22 cellular contexts compared by ENCODE assay signal in genomic region chr20:60624066-60624465, GRCh38.
DNase-seq lines count a peak whose midpoint lies in the region; ATAC-seq and TF ChIP-seq lines count a peak whose summit lies in the region.
"Had no signal": no experiment of that assay in that cellular context is flagged by ENCODE, and none has a peak within 500 bp of the region (broad histone marks: within the 10 kb centered on the region; RNA-seq: fewer than 3 reads in every experiment).

No MANE protein-coding gene starts in this region.

- no peak overlapping the region for H3K18ac ChIP-seq in neuronal stem cell (ENCODE audit: low read length)

- no peak for TF ChIP-seq CTCF in right atrium auricular region (IDR thresholded peaks at IDR 0.05)
- no peak for TF ChIP-seq CTCF in esophagus muscularis mucosa (IDR thresholded peaks at IDR 0.05)
- no peak for TF ChIP-seq CTCF in CD8-positive, alpha-beta T cell (IDR thresholded peaks at IDR 0.05)

- no peaks in the 10 kb centered on the region for H3K4me1 Mint-ChIP-seq in CD8-positive, alpha-beta T cell (ENCODE audit: low read depth)
- H3K4me1 Mint-ChIP-seq: CD14-positive monocyte, GM23338, H9 had no signal

- no peak for TF ChIP-seq POLR2A in esophagus muscularis mucosa (IDR thresholded peaks at IDR 0.05; ENCODE audit: low read depth)

- no peak overlapping the region for H3K4me2 ChIP-seq in neuronal stem cell (ENCODE audit: insufficient read depth, low read length, poor library complexity, severe bottlenecking)
- H3K4me2 ChIP-seq: A549; BLaER1 treated with 17β-estradiol and CSF1 and Interleukin-3, amounts not matched to agents 10 nM and 100 nM; GM23338 had no signal

- no peak overlapping the region for H3K4me3 ChIP-seq in right atrium auricular region
- no peak overlapping the region for H3K4me3 ChIP-seq in esophagus muscularis mucosa
- no peak overlapping the region for H3K4me3 ChIP-seq in neuronal stem cell (ENCODE audit: low read length in 2 of 2)
- no peak overlapping the region for H3K4me3 ChIP-seq in CD8-positive, alpha-beta T cell (ENCODE audit: low read depth, low read length)
- H3K4me3 ChIP-seq: A549; BLaER1 treated with 17β-estradiol and CSF1 and Interleukin-3, amounts not matched to agents 10 nM and 100 nM; GM23338 had no signal

- ATAC-seq in Right ventricle myocardium superior (ENCODE audit: poor library complexity): peak; percentile 68
- ATAC-seq in CD8-positive, alpha-beta T cell: no peak
- ATAC-seq: A549, GM23338, HCT116 had no signal

- H3K4ac ChIP-seq in neuronal stem cell (ENCODE audit: low read length): no peak overlapping the region

- H2AFZ ChIP-seq in neuronal stem cell (ENCODE audit: low read length): no peak overlapping the region
- H2AFZ ChIP-seq: GM23338 had no signal

- no peak overlapping the region for H2BK5ac ChIP-seq in neuronal stem cell (ENCODE audit: low read length)

- H3K4me3 Mint-ChIP-seq in CD8-positive, alpha-beta T cell: no peak overlapping the region
- H3K4me3 Mint-ChIP-seq: CD14-positive monocyte; CD4-positive, alpha-beta T cell; GM23338; H9 had no signal

- intact Hi-C loops in Right ventricle myocardium superior (cut with DNase I): no loop called here
- intact Hi-C loops in esophagus muscularis mucosa (cut with DNase I): no loop called here
- intact Hi-C loops in CD8-positive, alpha-beta T cell (cut with DNase I, micrococcal nuclease): no loop called here

- no peak overlapping the region for H3K27ac Mint-ChIP-seq in CD8-positive, alpha-beta T cell
- H3K27ac Mint-ChIP-seq: CD4-positive, alpha-beta T cell; GM23338; H9 had no signal

- H3K36me3 ChIP-seq in right atrium auricular region (no peaks in the 10 kb centered on the region), esophagus muscularis mucosa (no peaks in the 10 kb centered on the region), neuronal stem cell (replicated peaks in 1 of 2; ENCODE audit: control insufficient read depth in 2 of 2, insufficient read depth in 2 of 2, low read length in 2 of 2) (no peaks in the 10 kb centered on the region)
- H3K36me3 ChIP-seq in CD8-positive, alpha-beta T cell (ENCODE audit: insufficient read depth, low read length): no peaks in the 10 kb centered on the region
- H3K36me3 ChIP-seq: BE2C; BLaER1 treated with 17β-estradiol and CSF1 and Interleukin-3, amounts not matched to agents 10 nM and 100 nM had no signal

- no peak overlapping the region for H3K23ac ChIP-seq in neuronal stem cell (ENCODE audit: low read depth, low read length, poor library complexity)

- H3K27ac ChIP-seq in right atrium auricular region (no peak overlapping the region), esophagus muscularis mucosa (replicated peaks in 1 of 4) (no peak overlapping the region), neuronal stem cell (replicated peaks; ENCODE audit: low read length) (no peak overlapping the region)
- no peak overlapping the region for H3K27ac ChIP-seq in CD8-positive, alpha-beta T cell (ENCODE audit: low read depth, low read length)
- H3K27ac ChIP-seq: A549; BLaER1 treated with 17β-estradiol and CSF1 and Interleukin-3, amounts not matched to agents 10 nM and 100 nM had no signal

- WGBS in esophagus muscularis mucosa: 66% methylated on average over 4 of the region's 4 CpGs
- no CpG with 5 or more reads among the region's 4 CpGs for WGBS in neuronal stem cell (ENCODE audit: extremely low coverage in 2 of 2, insufficient read length in 2 of 2, insufficient replicate concordance in 1 of 2), 2 donors

- H3K27me3 ChIP-seq in right atrium auricular region: no peaks in the 10 kb centered on the region
- peaks cover 0 to 10% (median 0%) of the 10 kb centered on the region in 4 donors for H3K27me3 ChIP-seq in esophagus muscularis mucosa
- no peaks in the 10 kb centered on the region for H3K27me3 ChIP-seq in neuronal stem cell (ENCODE audit: control insufficient read depth in 3 of 3, insufficient read depth in 3 of 3, low read depth in 1 of 3, low read length in 3 of 3)
- H3K27me3 ChIP-seq in CD8-positive, alpha-beta T cell (ENCODE audit: insufficient read depth, low read length): peaks cover 4% of the 10 kb centered on the region
- H3K27me3 ChIP-seq: BE2C; BLaER1 treated with 17β-estradiol and CSF1 and Interleukin-3, amounts not matched to agents 10 nM and 100 nM had no signal

- H2BK12ac ChIP-seq in neuronal stem cell (ENCODE audit: low read length): no peak overlapping the region

- no peaks in the 10 kb centered on the region for H3K79me1 ChIP-seq in neuronal stem cell (ENCODE audit: low read depth, low read length)

- no peak overlapping the region for H2BK15ac ChIP-seq in neuronal stem cell (ENCODE audit: low read length)

- H3K9me3 Mint-ChIP-seq in CD8-positive, alpha-beta T cell: no peaks in the 10 kb centered on the region
- H3K9me3 Mint-ChIP-seq: CD4-positive, alpha-beta T cell; GM23338 had no signal

- POLR2A ChIA-PET in CD8-positive, alpha-beta T cell (lab: Charles Lee): no interaction called here

- no peak overlapping the region for H3K14ac ChIP-seq in neuronal stem cell (ENCODE audit: low read length)

- no peak for TF ChIP-seq EP300 in esophagus muscularis mucosa (IDR thresholded peaks at IDR 0.05)

- CTCF ChIA-PET in CD8-positive, alpha-beta T cell (lab: Charles Lee): no interaction called here

- H2AK5ac ChIP-seq in neuronal stem cell (ENCODE audit: low read depth, low read length): peak overlapping the region; percentile 6

- no peak overlapping the region for H4K8ac ChIP-seq in neuronal stem cell (ENCODE audit: low read depth, low read length)

- DNase-seq in Right ventricle myocardium superior (no peak), right atrium auricular region (ENCODE audit: low spot score) (no peak), esophagus muscularis mucosa (ENCODE audit: extremely low spot score) (peak; percentile 31), neuronal stem cell (ENCODE audit: low spot score) (no peak)
- DNase-seq in CD8-positive, alpha-beta T cell: no peak
- DNase-seq in activated CD4-positive, alpha-beta T cell treated with anti-CD3 and anti-CD28 coated beads, Interleukin-2, amount 50 U/mL, for 4 hours: no peak
- DNase-seq: 8988T; ACHN; AML-193; BE2C; Calu3; CD4-positive, alpha-beta T cell; COR-L47; DMS53; DMS79 treated with DMSO at 0.1 percent for 48 hours; GF-D8; H9 had no signal

- no peak overlapping the region for H3K9ac ChIP-seq in neuronal stem cell (ENCODE audit: low read depth, low read length, poor library complexity)
- H3K9ac ChIP-seq: BLaER1 treated with 17β-estradiol and CSF1 and Interleukin-3, amounts not matched to agents 10 nM and 100 nM had no signal

- H3K36me3 Mint-ChIP-seq in CD8-positive, alpha-beta T cell: no peaks in the 10 kb centered on the region
- H3K36me3 Mint-ChIP-seq: CD14-positive monocyte had no signal

- H3K4me1 ChIP-seq in right atrium auricular region (no peaks in the 10 kb centered on the region), esophagus muscularis mucosa (no peaks in the 10 kb centered on the region), neuronal stem cell (ENCODE audit: control insufficient read depth in 2 of 2, insufficient read depth in 1 of 2, low read depth in 1 of 2, low read length in 2 of 2) (peaks cover 0 to 9% of the 10 kb centered on the region in 2 donors)
- H3K4me1 ChIP-seq in CD8-positive, alpha-beta T cell (ENCODE audit: insufficient read depth, low read length): no peaks in the 10 kb centered on the region
- H3K4me1 ChIP-seq: A549; BE2C; BLaER1 treated with 17β-estradiol and CSF1 and Interleukin-3, amounts not matched to agents 10 nM and 100 nM had no signal

- no peak overlapping the region for H2BK120ac ChIP-seq in neuronal stem cell (ENCODE audit: low read depth, low read length)

- H4K91ac ChIP-seq in neuronal stem cell (ENCODE audit: low read depth, low read length, poor library complexity): no peak overlapping the region

- H3K9me3 ChIP-seq in right atrium auricular region (no peaks in the 10 kb centered on the region), esophagus muscularis mucosa (no peaks in the 10 kb centered on the region), neuronal stem cell (replicated peaks in 1 of 2; ENCODE audit: control insufficient read depth in 2 of 2, insufficient read depth in 1 of 2, low read depth in 1 of 2, low read length in 2 of 2) (no peaks in the 10 kb centered on the region)
- no peaks in the 10 kb centered on the region for H3K9me3 ChIP-seq in CD8-positive, alpha-beta T cell (ENCODE audit: low read length)
- H3K9me3 ChIP-seq: A549; BE2C; BLaER1 treated with 17β-estradiol and CSF1 and Interleukin-3, amounts not matched to agents 10 nM and 100 nM had no signal

- peaks cover 11% of the 10 kb centered on the region for H3K27me3 Mint-ChIP-seq in CD8-positive, alpha-beta T cell (ENCODE audit: low read depth)
